ENCODE assay signal across 1 cellular context in genomic region chr6:141290871-141291270, GRCh38.
TF ChIP-seq lines count a peak whose summit lies in the region.

No MANE protein-coding gene starts in this region.

TF ChIP-seq in endothelial cell of umbilical vein, 7 proteins besides CTCF, POLR2A, EP300 and RAD21 (continued from another document):
- TF ChIP-seq FOS (IDR thresholded peaks at IDR 0.05; ENCODE audit: borderline replicate concordance, insufficient read depth, low read length) (no peak), GATA2 (IDR thresholded peaks at IDR 0.05; ENCODE audit: insufficient read depth, insufficient read length, low read depth, low read length) (no peak), MYC (IDR thresholded peaks at IDR 0.05; ENCODE audit: low read depth, low read length) (no peak), JUN (IDR thresholded peaks at IDR 0.05; ENCODE audit: borderline replicate concordance, insufficient read depth, insufficient read length, low read depth) (no peak), EZH2 (IDR thresholded peaks at IDR 0.05; ENCODE audit: borderline replicate concordance, low read depth, low read length, severe bottlenecking) (no peak)
- TF ChIP-seq, protein P1, sequence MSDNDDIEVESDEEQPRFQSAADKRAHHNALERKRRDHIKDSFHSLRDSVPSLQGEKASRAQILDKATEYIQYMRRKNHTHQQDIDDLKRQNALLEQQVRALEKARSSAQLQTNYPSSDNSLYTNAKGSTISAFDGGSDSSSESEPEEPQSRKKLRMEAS (IDR thresholded peaks at IDR 0.05; ENCODE audit: insufficient read depth, insufficient read length) = no peak
TF ChIP-seq in endothelial cell of umbilical vein: peak in this region for 0.
